In the genomic region with DNA sequence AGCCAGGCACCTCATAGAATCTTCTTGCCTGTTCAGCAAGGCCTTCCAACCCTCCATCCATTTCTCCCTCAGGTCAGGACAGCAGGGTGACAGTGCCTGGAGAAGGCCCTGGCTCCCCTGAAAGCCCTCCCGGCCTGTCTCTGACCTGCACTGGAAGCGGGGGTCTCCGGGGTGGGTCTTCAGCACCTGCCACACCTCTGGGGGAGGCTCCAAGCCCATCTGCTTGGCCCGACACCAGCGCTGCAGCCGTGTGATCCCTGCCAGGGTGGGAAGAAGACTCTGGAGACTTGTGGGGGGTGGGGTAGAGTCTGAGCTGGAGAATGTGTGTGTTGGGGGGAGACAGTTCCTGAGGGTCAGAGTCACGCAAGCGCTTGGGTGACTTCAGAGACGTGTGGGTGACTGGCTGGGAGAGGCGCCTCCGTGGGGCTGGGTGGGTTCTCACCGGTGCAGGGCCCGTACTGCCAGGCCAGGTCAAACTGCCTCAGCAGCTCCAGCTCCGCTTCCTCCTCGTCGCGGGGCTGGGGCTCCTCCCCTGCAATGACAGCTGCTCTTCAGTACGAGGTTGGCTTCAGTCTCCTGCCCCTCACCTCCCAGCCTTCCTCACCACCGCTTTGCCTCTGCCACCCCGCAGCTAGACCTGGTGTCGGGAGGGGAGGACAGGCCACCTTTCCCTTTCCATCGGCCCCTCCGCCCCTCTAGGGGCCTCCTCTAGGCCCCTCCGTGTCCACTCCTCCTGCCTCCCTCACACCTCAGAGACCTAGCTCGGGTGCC, we compare ENCODE assay signal across 8 cellular contexts. TPM values are rescaled to one million over a fixed set of nuclear protein-coding genes. Genes with fewer than 3 reads are reported as not detected.
A peak's percentile ranks its signal among the peaks of the same experiment; 100 is the strongest.
DNase-seq lines count a peak whose midpoint lies in the region; FAIRE-seq and TF ChIP-seq lines count a peak whose summit lies in the region.

No MANE protein-coding gene starts in this region.

- H3K27me3 Mint-ChIP-seq in T-helper 1 cell treated with Interleukin-12 subunit alpha and Interleukin-12 subunit beta and Interleukin-4 antibody, amounts not matched to agents 30 μg/mL and 1 μg/mL, for 36 hours (ENCODE audit: low read depth), result no peaks in the 10 kb centered on the region
- H3K27me3 Mint-ChIP-seq in nephron (ENCODE audit: low read depth), result no peaks in the 10 kb centered on the region

- H3K4me3 Mint-ChIP-seq in T-helper 1 cell treated with Interleukin-12 subunit alpha and Interleukin-12 subunit beta and Interleukin-4 antibody, amounts not matched to agents 30 μg/mL and 1 μg/mL, for 36 hours, result peak overlapping the region; percentile 98
- peak overlapping the region; percentile 88 to 92 (median 88) for H3K4me3 Mint-ChIP-seq in nephron

- H3K36me3 ChIP-seq in HUES48 (ENCODE audit: control insufficient read depth, insufficient read depth, low read length) (no peaks in the 10 kb centered on the region), esophagus (ENCODE audit: control insufficient read depth in 2 of 2, insufficient read depth in 2 of 2, low read length in 1 of 2) (peaks cover 0 to 3% of the 10 kb centered on the region in 2 donors)

- TF ChIP-seq CTCF in nephron (IDR thresholded peaks at IDR 0.05; ENCODE audit: unreplicated experiment in 3 of 3), result no peak

- peaks cover 33% of the 10 kb centered on the region for H3K4me1 Mint-ChIP-seq in T-helper 1 cell treated with Interleukin-12 subunit alpha and Interleukin-12 subunit beta and Interleukin-4 antibody, amounts not matched to agents 30 μg/mL and 1 μg/mL, for 36 hours (ENCODE audit: low read depth)
- H3K4me1 Mint-ChIP-seq in nephron, result peaks cover 41% of the 10 kb centered on the region

- 11 to 14% methylated on average over 22 to 25 of the region's 25 CpGs for WGBS in esophagus, 2 donors

- FAIRE-seq in GM19239 (lab: Jason Lieb, UNC), result peak; percentile 68

- H3K9me3 Mint-ChIP-seq in T-helper 1 cell treated with Interleukin-12 subunit alpha and Interleukin-12 subunit beta and Interleukin-4 antibody, amounts not matched to agents 30 μg/mL and 1 μg/mL, for 36 hours, result no peaks in the 10 kb centered on the region
- H3K9me3 Mint-ChIP-seq in nephron, result no peaks in the 10 kb centered on the region

- DNase-seq in CD1c-positive myeloid dendritic cell (ENCODE audit: extremely low spot score), result peak; percentile 70
- no peak for DNase-seq in GM19239 (ENCODE audit: insufficient read length, low spot score)
- DNase-seq in NK-92 treated with Interleukin-12 subunit alpha and Interleukin-12 subunit beta, amount 100 ng/mL, for 24 hours (lab: John Stamatoyannopoulos, UW), result no peak
- no peak for DNase-seq in nucleus accumbens (lab: John Stamatoyannopoulos, UW)

- H3K4me3 ChIP-seq in HUES48 (ENCODE audit: low read depth, low read length), result peak overlapping the region; percentile 78
- H3K4me3 ChIP-seq in esophagus (ENCODE audit: low read depth in 1 of 2, low read length in 2 of 2), result peak overlapping the region; percentile 71 to 73

- H3K36me3 Mint-ChIP-seq in T-helper 1 cell treated with Interleukin-12 subunit alpha and Interleukin-12 subunit beta and Interleukin-4 antibody, amounts not matched to agents 30 μg/mL and 1 μg/mL, for 36 hours (ENCODE audit: low read depth), result peaks cover 7% of the 10 kb centered on the region
- H3K36me3 Mint-ChIP-seq in nephron (ENCODE audit: low read depth), result no peaks in the 10 kb centered on the region

- peaks cover 17% of the 10 kb centered on the region for H3K4me1 ChIP-seq in HUES48 (ENCODE audit: control insufficient read depth, insufficient read depth, low read length)
- H3K4me1 ChIP-seq in esophagus (ENCODE audit: control insufficient read depth in 2 of 2, insufficient read depth in 2 of 2, low read length in 1 of 2), result peaks cover 2 to 32% of the 10 kb centered on the region in 2 donors

- H3K27ac ChIP-seq in HUES48 (ENCODE audit: low read depth, low read length) (peak overlapping the region; percentile 95), esophagus (ENCODE audit: low read depth in 2 of 2, low read length in 1 of 2) (peak overlapping the region; percentile 99 to 100)

- no peaks in the 10 kb centered on the region for H3K27me3 ChIP-seq in HUES48 (ENCODE audit: control insufficient read depth, insufficient read depth, low read length)
- H3K27me3 ChIP-seq in esophagus (ENCODE audit: control insufficient read depth in 1 of 2, insufficient read depth in 2 of 2, low read length in 2 of 2), result no peaks in the 10 kb centered on the region

- peak overlapping the region; percentile 100 for H3K27ac Mint-ChIP-seq in T-helper 1 cell treated with Interleukin-12 subunit alpha and Interleukin-12 subunit beta and Interleukin-4 antibody, amounts not matched to agents 30 μg/mL and 1 μg/mL, for 36 hours
- H3K27ac Mint-ChIP-seq in nephron, result peak overlapping the region; percentile 97 to 98 (median 97)

- H3K9ac ChIP-seq in HUES48 (ENCODE audit: low read depth, low read length), result peak overlapping the region; percentile 56

- no peaks in the 10 kb centered on the region for H3K9me3 ChIP-seq in HUES48 (ENCODE audit: control insufficient read depth, insufficient read depth, low read length)
- no peaks in the 10 kb centered on the region for H3K9me3 ChIP-seq in esophagus (ENCODE audit: control insufficient read depth in 2 of 2, insufficient read depth in 1 of 2, low read depth in 1 of 2, low read length in 1 of 2)

RNA-seq across cellular contexts. Expression of gene POLD4, which starts 0.6 kb away (rescaled TPM):
- 100 to 1,000 TPM; 112 to 114 TPM for polyA plus RNA-seq in esophagus

RNA-seq across cellular contexts. Expression of gene CLCF1, which starts 20.7 kb away (rescaled TPM):
- polyA plus RNA-seq in esophagus, result 1 to 10 TPM; 1.4 to 2.2 TPM

RNA-seq across cellular contexts. Expression of gene RAD9A, which starts 39.1 kb away (rescaled TPM):
- 10 to 100 TPM; 17.5 to 26.2 TPM for polyA plus RNA-seq in esophagus

RNA-seq across cellular contexts. Expression of gene PPP1CA, which starts 48.9 kb away (rescaled TPM):
- polyA plus RNA-seq in esophagus, result 100 to 1,000 TPM; 105 to 149 TPM

RNA-seq across cellular contexts. Expression of gene SSH3, which starts 49.4 kb away (rescaled TPM):
- 10 to 100 TPM; 38.6 to 55.6 TPM for polyA plus RNA-seq in esophagus
